ENCODE assay signal across 29 cellular contexts in the genomic region with DNA sequence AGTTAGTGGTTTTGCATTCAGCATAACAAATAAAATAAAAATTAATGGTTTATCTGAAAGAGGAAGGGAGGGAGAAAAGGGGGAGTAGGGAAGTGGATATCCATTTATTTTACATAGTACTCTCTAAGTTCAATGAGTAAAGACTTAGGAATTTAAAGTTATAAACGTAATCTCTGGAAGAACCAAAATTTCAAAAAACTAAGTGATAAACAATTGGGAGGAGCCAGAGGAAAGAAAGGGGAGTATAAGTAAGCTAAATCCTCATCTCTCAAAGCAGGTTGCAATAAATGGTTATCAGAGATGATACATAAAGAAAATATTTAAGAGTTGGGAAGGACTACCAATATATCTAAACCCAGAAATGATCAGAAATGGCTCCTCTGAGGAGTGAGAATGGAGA.
"Had no signal": no experiment of that assay in that cellular context is flagged by ENCODE, and none has a peak within 500 bp of the region (broad histone marks: within the 10 kb centered on the region; RNA-seq: fewer than 3 reads in every experiment).

No MANE protein-coding gene starts in this region.

- H3K4me1 Mint-ChIP-seq: activated T-helper 17 cell treated with anti-CD3 and anti-CD28 coated beads, Interleukin-2, amount 50 U/mL, for 72 hours; nephron had no signal

- H3K4me1 ChIP-seq: adrenal gland, testis, uterus had no signal

- H3K27me3 Mint-ChIP-seq: activated naive CD8-positive, alpha-beta T cell; activated T-helper 17 cell treated with anti-CD3 and anti-CD28 coated beads, Interleukin-2, amount 50 U/mL, for 72 hours; stimulated activated naive B cell treated with anti-CD40 and anti-IgM and Interleukin-4, amounts not matched to agents 10 μg/mL and 1 μg/mL and 100 μg/mL, for 72 hours had no signal

- H3K9me3 Mint-ChIP-seq: activated T-helper 17 cell treated with anti-CD3 and anti-CD28 coated beads, Interleukin-2, amount 50 U/mL, for 72 hours; nephron; stimulated activated naive B cell treated with anti-CD40 and anti-IgM and Interleukin-4, amounts not matched to agents 10 μg/mL and 1 μg/mL and 100 μg/mL, for 72 hours; T-helper 2 cell treated with Interferon-gamma antibody and Interleukin-4, amounts not matched to agents 5 μg/mL and 100 μg/mL, for 36 hours had no signal

- H3K9ac ChIP-seq: parathyroid adenoma had no signal

- H2AFZ ChIP-seq: parathyroid adenoma had no signal

- H3K9me3 ChIP-seq: adrenal gland, neutrophil, testis, uterus had no signal

- H3K4me3 Mint-ChIP-seq: activated CD8-positive, alpha-beta T cell treated with anti-CD3 and anti-CD28 coated beads, Interleukin-2, amount 10 ng/mL, durations not matched to agents 7 days and 5 days; activated naive CD8-positive, alpha-beta T cell; activated T-helper 17 cell treated with anti-CD3 and anti-CD28 coated beads, Interleukin-2, amount 50 U/mL, for 72 hours; nephron; stimulated activated naive B cell treated with anti-CD40 and anti-IgM and Interleukin-4, amounts not matched to agents 10 μg/mL and 1 μg/mL and 100 μg/mL, for 72 hours; T-helper 2 cell treated with Interferon-gamma antibody and Interleukin-4, amounts not matched to agents 5 μg/mL and 100 μg/mL, for 36 hours had no signal

- H3K27ac ChIP-seq: adrenal gland, epithelial cell of prostate, neutrophil, parathyroid adenoma, testis, uterus, WERI-Rb-1 had no signal

- DNase-seq: activated CD4-positive, alpha-beta T cell treated with anti-CD3 and anti-CD28 coated beads, Interleukin-2, amount 50 U/mL, for 1 hour; activated CD4-positive, CD25-positive, alpha-beta regulatory T cell treated with anti-CD3 and anti-CD28 coated beads, Interleukin-2, amount 50 U/mL, for 72 hours; activated CD8-positive, alpha-beta T cell treated with anti-CD3 and anti-CD28 coated beads, Interleukin-2, amount 10 ng/mL, durations not matched to agents 7 days and 5 days; activated naive CD4-positive, alpha-beta T cell; activated T-cell treated with anti-CD3 and anti-CD28 coated beads, Interleukin-2, amount 50 U/mL, for 1 hour; adrenal gland; cerebellar nuclear complex; cortex of kidney; glutamatergic neuron; hippocampal formation; kidney glomerular epithelial cell; left ventricle myocardium superior; mammary epithelial cell; small intestine; stimulated activated CD4-positive, alpha-beta T cell treated with anti-CD3 and anti-CD28 coated beads, Interleukin-15, amount 100 ng/mL, for 24 hours; stimulated activated naive B cell treated with anti-CD40 and anti-IgM and Interleukin-4, amounts not matched to agents 10 μg/mL and 1 μg/mL and 100 μg/mL, for 72 hours; testis; trophoblast cell; uterus; WERI-Rb-1 had no signal

- H3K27me3 ChIP-seq: adrenal gland, neutrophil, testis, uterus had no signal

- H3K36me3 ChIP-seq: adrenal gland, neutrophil, uterus, WERI-Rb-1 had no signal

- H3K27ac Mint-ChIP-seq: activated CD8-positive, alpha-beta T cell treated with anti-CD3 and anti-CD28 coated beads, Interleukin-2, amount 10 ng/mL, durations not matched to agents 7 days and 5 days; activated naive CD8-positive, alpha-beta T cell; activated T-helper 17 cell treated with anti-CD3 and anti-CD28 coated beads, Interleukin-2, amount 50 U/mL, for 72 hours; stimulated activated naive B cell treated with anti-CD40 and anti-IgM and Interleukin-4, amounts not matched to agents 10 μg/mL and 1 μg/mL and 100 μg/mL, for 72 hours; T-helper 2 cell treated with Interferon-gamma antibody and Interleukin-4, amounts not matched to agents 5 μg/mL and 100 μg/mL, for 36 hours had no signal

- H3K36me3 Mint-ChIP-seq: activated naive CD8-positive, alpha-beta T cell; stimulated activated naive B cell treated with anti-CD40 and anti-IgM and Interleukin-4, amounts not matched to agents 10 μg/mL and 1 μg/mL and 100 μg/mL, for 72 hours had no signal

- ATAC-seq: activated CD8-positive, alpha-beta T cell treated with anti-CD3 and anti-CD28 coated beads, Interleukin-2, amount 10 ng/mL, durations not matched to agents 7 days and 5 days; left ventricle myocardium superior; sciatic nerve; stimulated activated naive B cell treated with anti-CD40 and anti-IgM and Interleukin-4, amounts not matched to agents 10 μg/mL and 1 μg/mL and 100 μg/mL, for 72 hours had no signal

- H3K79me2 ChIP-seq: parathyroid adenoma had no signal

- H3K4me3 ChIP-seq: adrenal gland, testis, uterus had no signal

- FAIRE-seq: frontal cortex, small intestine had no signal
